Comparison of ENCODE assay signal across 1 cellular context in genomic region chr1:67795179-67795916, GRCh38.
TF ChIP-seq lines count a peak whose summit lies in the region.

No MANE protein-coding gene starts in this region.

TF ChIP-seq in K562, 482 proteins besides CTCF, POLR2A, EP300 and RAD21:
- TF ChIP-seq ZSCAN29 (IDR thresholded peaks at IDR 0.05): no peak
- TF ChIP-seq ZNF316 (IDR thresholded peaks at IDR 0.05): 0 out of 2 replicates have a peak, but pooled peaks have one; percentile 12
- no peak for TF ChIP-seq ILK (tag; IDR thresholded peaks at IDR 0.05; ENCODE audit: borderline replicate concordance, low read depth)
